8 cellular contexts compared by ENCODE assay signal in the genomic region with DNA sequence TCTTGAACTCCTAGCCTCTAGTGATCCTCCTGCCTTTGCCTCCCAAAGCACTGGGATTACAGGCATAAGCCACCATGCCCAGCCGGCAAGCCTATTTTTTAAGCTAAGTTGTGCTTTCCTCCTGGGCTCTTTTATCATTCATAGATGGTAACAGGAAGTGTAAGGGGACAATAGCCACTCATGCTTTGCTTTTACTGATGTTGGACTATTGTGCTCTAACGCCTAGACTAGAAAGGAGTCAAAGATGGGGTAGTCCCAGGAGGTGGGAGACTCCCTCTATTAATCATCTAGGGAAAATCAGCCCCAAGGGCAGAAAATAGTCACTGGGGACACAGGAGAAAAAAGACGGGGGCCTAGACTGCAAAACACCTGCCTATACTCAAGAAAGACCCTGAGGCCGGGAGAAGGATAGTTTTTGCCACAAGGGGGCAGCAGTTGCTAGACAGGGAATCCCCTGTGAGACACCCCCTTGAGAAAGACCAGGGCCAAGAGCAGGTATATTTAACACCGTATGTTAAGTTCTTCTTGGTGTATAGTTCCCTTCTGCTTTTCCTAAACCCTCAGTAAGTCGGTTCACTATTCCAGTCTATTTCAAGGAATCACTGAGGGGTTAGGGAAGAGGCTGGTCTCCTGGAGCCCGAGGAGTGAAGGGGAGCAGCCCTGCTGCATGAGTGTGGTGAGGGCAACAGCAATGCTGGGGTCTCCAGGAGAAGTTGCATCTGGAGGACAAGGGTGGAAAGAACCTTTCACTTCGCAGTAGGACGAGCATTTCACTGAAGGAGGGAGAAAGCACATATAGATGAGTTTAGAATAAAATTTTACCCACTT. TPM values are rescaled to one million over a fixed set of nuclear protein-coding genes. Genes with fewer than 3 reads are reported as not detected.
DNase-seq lines count a peak whose midpoint lies in the region; ATAC-seq lines count a peak whose summit lies in the region.

No MANE protein-coding gene starts in this region.

- no peak overlapping the region for H3K27ac ChIP-seq in right cardiac atrium (ENCODE audit: low read length)

- no peaks in the 10 kb centered on the region for H3K4me1 ChIP-seq in right cardiac atrium (ENCODE audit: control insufficient read depth, insufficient read depth, low read length)

- peaks cover 9% of the 10 kb centered on the region for H3K4me1 Mint-ChIP-seq in activated T-helper 17 cell treated with anti-CD3 and anti-CD28 coated beads, Interleukin-2, amount 50 U/mL, for 72 hours

- no peaks in the 10 kb centered on the region for H3K27me3 ChIP-seq in right cardiac atrium (ENCODE audit: control insufficient read depth, insufficient read depth)

- no peak overlapping the region for H3K4me3 ChIP-seq in right cardiac atrium (ENCODE audit: low read length)

- peak; percentile 62 for ATAC-seq in HG03159 (IDR thresholded peaks at IDR 0.05; ENCODE audit: unreplicated experiment)
- ATAC-seq in activated T-helper 17 cell treated with anti-CD3 and anti-CD28 coated beads, Interleukin-2, amount 50 U/mL, for 72 hours (replicated peaks): peak; percentile 58
- peak; percentile 36 to 54 for ATAC-seq in right cardiac atrium
- ATAC-seq in HG02981 (IDR thresholded peaks at IDR 0.05; ENCODE audit: unreplicated experiment): no peak

- H3K36me3 Mint-ChIP-seq in activated T-helper 17 cell treated with anti-CD3 and anti-CD28 coated beads, Interleukin-2, amount 50 U/mL, for 72 hours (ENCODE audit: low read depth): no peaks in the 10 kb centered on the region

- intact Hi-C loops in right cardiac atrium (cut with DNase I): no loop called here

- no peak overlapping the region for H3K27ac Mint-ChIP-seq in activated T-helper 17 cell treated with anti-CD3 and anti-CD28 coated beads, Interleukin-2, amount 50 U/mL, for 72 hours

- peaks cover 5% of the 10 kb centered on the region for H3K27me3 Mint-ChIP-seq in activated T-helper 17 cell treated with anti-CD3 and anti-CD28 coated beads, Interleukin-2, amount 50 U/mL, for 72 hours

- DNase-seq in ELR (ENCODE audit: low read depth): peak; percentile 69
- DNase-seq in SHP77 treated with DMSO at 0.1 percent for 48 hours (lab: John Stamatoyannopoulos, UW): peak; percentile 17
- DNase-seq in right cardiac atrium: peak in 2 of 3 donors; percentile 30 to 60
- peak; percentile 37 to 76 (median 51) for DNase-seq in stimulated activated CD4-positive, alpha-beta T cell treated with anti-CD3 and anti-CD28 coated beads, Interleukin-12 subunit alpha, Interleukin-12 subunit beta, amount 100 ng/mL, for 48 hours (ENCODE audit: low read depth in 2 of 3, low spot score in 1 of 3)
- DNase-seq in cerebellar nuclear complex (lab: John Stamatoyannopoulos, UW): no peak

- H3K9me3 ChIP-seq in right cardiac atrium (ENCODE audit: control insufficient read depth, low read length): no peaks in the 10 kb centered on the region

- H3K4me3 Mint-ChIP-seq in activated T-helper 17 cell treated with anti-CD3 and anti-CD28 coated beads, Interleukin-2, amount 50 U/mL, for 72 hours: no peak overlapping the region

- 41% methylated on average over 9 of the region's 9 CpGs for WGBS in right cardiac atrium

- no peaks in the 10 kb centered on the region for H3K9me3 Mint-ChIP-seq in activated T-helper 17 cell treated with anti-CD3 and anti-CD28 coated beads, Interleukin-2, amount 50 U/mL, for 72 hours

RNA-seq across cellular contexts. Expression of a gene that starts 2.1 kb away (rescaled TPM):
- not detected for total RNA-seq in activated T-helper 17 cell treated with anti-CD3 and anti-CD28 coated beads, Interleukin-2, amount 50 U/mL, for 72 hours
- under 1 TPM in 3 of 4 donors, not detected in 1; 0.25 to 0.82 (median 0.26) TPM for total RNA-seq in right cardiac atrium
- 0.09 TPM for polyA plus RNA-seq in right cardiac atrium

RNA-seq across cellular contexts. Expression of a gene that starts 43.0 kb away (rescaled TPM):
- total RNA-seq in activated T-helper 17 cell treated with anti-CD3 and anti-CD28 coated beads, Interleukin-2, amount 50 U/mL, for 72 hours: under 1 TPM in 1 of 2 donors, not detected in 1; 0.48 TPM
- under 1 TPM; 0.33 to 0.94 (median 0.41) TPM for total RNA-seq in right cardiac atrium
- polyA plus RNA-seq in right cardiac atrium: 0.09 TPM

RNA-seq across cellular contexts. Expression of a gene that starts 48.1 kb away (rescaled TPM):
- 100 to 1,000 TPM; 679 to 681 TPM for total RNA-seq in activated T-helper 17 cell treated with anti-CD3 and anti-CD28 coated beads, Interleukin-2, amount 50 U/mL, for 72 hours
- 100 to 1,000 TPM; 131 to 161 (median 140) TPM for total RNA-seq in right cardiac atrium
- polyA plus RNA-seq in right cardiac atrium: 110 TPM

Comparison
In these comparisons a context has a peak if more than half of its experiments do, and no peak if none do; other contexts are left out.
1. DNase-seq: peak in ELR (single experiment), SHP77 treated with DMSO at 0.1 percent for 48 hours (single experiment), right cardiac atrium (2 of 3) and stimulated activated CD4-positive, alpha-beta T cell treated with anti-CD3 and anti-CD28 coated beads, Interleukin-12 subunit alpha, Interleukin-12 subunit beta, amount 100 ng/mL, for 48 hours (3 of 3); none in cerebellar nuclear complex (0 of 2).
2. RNA of a gene that starts 48.1 kb away (total RNA-seq): 679 to 681 TPM in activated T-helper 17 cell treated with anti-CD3 and anti-CD28 coated beads, Interleukin-2, amount 50 U/mL, for 72 hours; 131 to 161 TPM in right cardiac atrium; every median in the first group is over 4 times any median in the second.